In the genomic region with DNA sequence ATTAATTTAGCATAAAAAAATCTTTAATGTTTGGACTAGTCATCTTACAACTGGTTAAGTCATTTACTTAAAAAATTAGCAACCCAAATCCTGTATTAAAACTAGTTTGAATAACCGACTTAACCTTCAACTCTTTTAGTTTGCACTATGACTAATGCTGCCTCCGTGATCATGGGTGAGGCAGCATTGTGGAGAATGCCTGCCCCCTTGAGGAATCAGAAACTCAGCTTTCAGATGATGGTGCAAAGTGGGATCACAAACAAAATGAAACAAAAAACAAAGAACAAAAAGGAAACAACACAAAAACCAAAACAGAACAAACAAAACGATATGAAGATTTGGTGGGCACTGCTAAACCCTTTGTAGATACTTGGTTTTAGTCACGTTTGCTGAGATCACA, we compare ENCODE assay signal across 11 cellular contexts.
DNase-seq lines count a peak whose midpoint lies in the region; ATAC-seq, FAIRE-seq and TF ChIP-seq lines count a peak whose summit lies in the region.
"Had no signal": no experiment of that assay in that cellular context is flagged by ENCODE, and none has a peak within 500 bp of the region (broad histone marks: within the 10 kb centered on the region; RNA-seq: fewer than 3 reads in every experiment).

No MANE protein-coding gene starts in this region.

- peak; percentile 71 to 80 for TF ChIP-seq RAD21 in liver (IDR thresholded peaks at IDR 0.05)

- no peaks in the 10 kb centered on the region for H4K20me1 ChIP-seq in Karpas-422 (ENCODE audit: insufficient read depth, low read depth, low read length)

- H3K4me1 ChIP-seq in Karpas-422 (ENCODE audit: low read length) = no peaks in the 10 kb centered on the region
- H3K4me1 ChIP-seq in liver (ENCODE audit: control insufficient read depth in 4 of 4, insufficient read depth in 4 of 4, low read length in 3 of 4) = no peaks in the 10 kb centered on the region

- TF ChIP-seq CTCF in D721Med (IDR thresholded peaks at IDR 0.05; ENCODE audit: insufficient read depth, missing control alignments) (peak; percentile 16), liver (IDR thresholded peaks at IDR 0.05; ENCODE audit: low read depth, low read length, missing input control) (peak; percentile 35)

- no peaks in the 10 kb centered on the region for H3K9me2 ChIP-seq in Karpas-422 (replicated peaks; ENCODE audit: insufficient read depth, low read length)

- H3K9me3 ChIP-seq in Karpas-422 (ENCODE audit: low read length) (no peaks in the 10 kb centered on the region), liver (ENCODE audit: control insufficient read depth in 4 of 4, low read length in 3 of 4) (no peaks in the 10 kb centered on the region)

- 48% methylated on average over 4 of the region's 4 CpGs for WGBS in liver

- no peak overlapping the region for H3K4me2 ChIP-seq in Karpas-422 (ENCODE audit: low read depth, low read length, poor library complexity, severe bottlenecking)

- H3K9ac ChIP-seq in Karpas-422 (ENCODE audit: low read length) = no peak overlapping the region
- H3K9ac ChIP-seq in liver (ENCODE audit: low read depth in 1 of 2, low read length in 2 of 2) = no peak overlapping the region

- no peak overlapping the region for H2AFZ ChIP-seq in Karpas-422 (ENCODE audit: low read length)

- DNase-seq in D721Med (ENCODE audit: insufficient read length, low spot score) (no peak), Karpas-422 (peak; percentile 42), caudate nucleus (lab: John Stamatoyannopoulos, UW) (peak in 29 of 61 donors; percentile 2 to 59 (median 15)), islet precursor cell (no peak)
- DNase-seq in effector CD8-positive, alpha-beta T cell (lab: John Stamatoyannopoulos, UW) = no peak
- DNase-seq: naive B cell, NCI-H146 had no signal

- H3K36me3 ChIP-seq in Karpas-422 (ENCODE audit: insufficient read depth, low read length) = no peaks in the 10 kb centered on the region
- no peaks in the 10 kb centered on the region for H3K36me3 ChIP-seq in liver (ENCODE audit: control insufficient read depth in 4 of 4, insufficient read depth in 3 of 4, low read depth in 1 of 4, low read length in 3 of 4)

- no peak for FAIRE-seq in D721Med (lab: Jason Lieb, UNC)

- no peaks in the 10 kb centered on the region for H3K27me3 ChIP-seq in Karpas-422 (ENCODE audit: low read length)
- peaks cover 0 to 3% (median 0%) of the 10 kb centered on the region in 4 donors for H3K27me3 ChIP-seq in liver (ENCODE audit: control insufficient read depth in 4 of 4, insufficient read depth in 4 of 4, low read length in 3 of 4)

- ATAC-seq in GM21786 (IDR thresholded peaks at IDR 0.05; ENCODE audit: unreplicated experiment) (no peak), GM21737 (IDR thresholded peaks at IDR 0.05; ENCODE audit: unreplicated experiment) (no peak)
- ATAC-seq: activated T-helper 17 cell treated with anti-CD3 and anti-CD28 coated beads, Interleukin-2, amount 50 U/mL, for 72 hours had no signal

- H3K79me2 ChIP-seq in Karpas-422 (ENCODE audit: low read length) = no peaks in the 10 kb centered on the region

- H3K27ac ChIP-seq in Karpas-422 (ENCODE audit: low read length) (no peak overlapping the region), caudate nucleus (ENCODE audit: low read depth, low read length) (peak overlapping the region; percentile 11), liver (ENCODE audit: low read depth in 1 of 2, low read length in 2 of 2) (no peak overlapping the region)

- H3K4me3 ChIP-seq in Karpas-422 (ENCODE audit: low read length) (no peak overlapping the region), liver (ENCODE audit: low read depth in 1 of 3, low read length in 3 of 3) (no peak overlapping the region)

TF ChIP-seq in liver, 16 proteins besides CTCF, POLR2A, EP300 and RAD21:
- no peak for TF ChIP-seq FOXA2 (IDR thresholded peaks at IDR 0.05)
- TF ChIP-seq TAF1 (conservative IDR thresholded peaks at IDR 0.05) = no peak
- no peak for TF ChIP-seq YY1 (IDR thresholded peaks at IDR 0.05)
- TF ChIP-seq, protein P1, sequence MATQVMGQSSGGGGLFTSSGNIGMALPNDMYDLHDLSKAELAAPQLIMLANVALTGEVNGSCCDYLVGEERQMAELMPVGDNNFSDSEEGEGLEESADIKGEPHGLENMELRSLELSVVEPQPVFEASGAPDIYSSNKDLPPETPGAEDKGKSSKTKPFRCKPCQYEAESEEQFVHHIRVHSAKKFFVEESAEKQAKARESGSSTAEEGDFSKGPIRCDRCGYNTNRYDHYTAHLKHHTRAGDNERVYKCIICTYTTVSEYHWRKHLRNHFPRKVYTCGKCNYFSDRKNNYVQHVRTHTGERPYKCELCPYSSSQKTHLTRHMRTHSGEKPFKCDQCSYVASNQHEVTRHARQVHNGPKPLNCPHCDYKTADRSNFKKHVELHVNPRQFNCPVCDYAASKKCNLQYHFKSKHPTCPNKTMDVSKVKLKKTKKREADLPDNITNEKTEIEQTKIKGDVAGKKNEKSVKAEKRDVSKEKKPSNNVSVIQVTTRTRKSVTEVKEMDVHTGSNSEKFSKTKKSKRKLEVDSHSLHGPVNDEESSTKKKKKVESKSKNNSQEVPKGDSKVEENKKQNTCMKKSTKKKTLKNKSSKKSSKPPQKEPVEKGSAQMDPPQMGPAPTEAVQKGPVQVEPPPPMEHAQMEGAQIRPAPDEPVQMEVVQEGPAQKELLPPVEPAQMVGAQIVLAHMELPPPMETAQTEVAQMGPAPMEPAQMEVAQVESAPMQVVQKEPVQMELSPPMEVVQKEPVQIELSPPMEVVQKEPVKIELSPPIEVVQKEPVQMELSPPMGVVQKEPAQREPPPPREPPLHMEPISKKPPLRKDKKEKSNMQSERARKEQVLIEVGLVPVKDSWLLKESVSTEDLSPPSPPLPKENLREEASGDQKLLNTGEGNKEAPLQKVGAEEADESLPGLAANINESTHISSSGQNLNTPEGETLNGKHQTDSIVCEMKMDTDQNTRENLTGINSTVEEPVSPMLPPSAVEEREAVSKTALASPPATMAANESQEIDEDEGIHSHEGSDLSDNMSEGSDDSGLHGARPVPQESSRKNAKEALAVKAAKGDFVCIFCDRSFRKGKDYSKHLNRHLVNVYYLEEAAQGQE (IDR thresholded peaks at IDR 0.05) = no peak
- no peak for TF ChIP-seq HNF4G (IDR thresholded peaks at IDR 0.05)
- TF ChIP-seq, protein P2, sequence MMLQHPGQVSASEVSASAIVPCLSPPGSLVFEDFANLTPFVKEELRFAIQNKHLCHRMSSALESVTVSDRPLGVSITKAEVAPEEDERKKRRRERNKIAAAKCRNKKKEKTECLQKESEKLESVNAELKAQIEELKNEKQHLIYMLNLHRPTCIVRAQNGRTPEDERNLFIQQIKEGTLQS (IDR thresholded peaks at IDR 0.05) = no peak
- no peak for TF ChIP-seq NR2F2 (IDR thresholded peaks at IDR 0.05)
- no peak for TF ChIP-seq GABPA (IDR thresholded peaks at IDR 0.05 in 1 of 2, conservative IDR thresholded peaks at IDR 0.05 in 1 of 2)
- TF ChIP-seq EGR1 (IDR thresholded peaks at IDR 0.05; ENCODE audit: low read depth in 2 of 2) = no peak
- TF ChIP-seq, protein P3, sequence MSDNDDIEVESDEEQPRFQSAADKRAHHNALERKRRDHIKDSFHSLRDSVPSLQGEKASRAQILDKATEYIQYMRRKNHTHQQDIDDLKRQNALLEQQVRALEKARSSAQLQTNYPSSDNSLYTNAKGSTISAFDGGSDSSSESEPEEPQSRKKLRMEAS (IDR thresholded peaks at IDR 0.05) = no peak
